In genomic region chr20:44805991-44806729, GRCh38 we compare ENCODE assay signal across 1 cellular context.
TF ChIP-seq lines count a peak whose summit lies in the region.

No MANE protein-coding gene starts in this region.

TF ChIP-seq in H1, 55 proteins besides CTCF, POLR2A, EP300 and RAD21 (continued from another document):
- TF ChIP-seq CHD7 (IDR thresholded peaks at IDR 0.05; ENCODE audit: insufficient replicate concordance, low read length) (no peak), KDM1A (IDR thresholded peaks at IDR 0.05; ENCODE audit: borderline replicate concordance, low read length) (0 out of 2 replicates have a peak, but pooled peaks have one; percentile 31), CTBP2 (IDR thresholded peaks at IDR 0.05; ENCODE audit: borderline replicate concordance, insufficient read depth, insufficient read length, low read length) (peak; percentile 38), SAP30 (IDR thresholded peaks at IDR 0.05; ENCODE audit: insufficient read depth, insufficient replicate concordance, low read length) (no peak), KDM4A (IDR thresholded peaks at IDR 0.05; ENCODE audit: low read depth, low read length, severe bottlenecking) (no peak)
